Comparison of ENCODE assay signal across 8 cellular contexts in genomic region chr3:98901465-98902174, GRCh38. TPM values are rescaled to one million over a fixed set of nuclear protein-coding genes. Genes with fewer than 3 reads are reported as not detected.
DNase-seq lines count a peak whose midpoint lies in the region; ATAC-seq and TF ChIP-seq lines count a peak whose summit lies in the region.

TSS of gene DCBLD2 (minus strand) at chr3:98901695. CDS start at chr3:98901326, 369 bp downstream.

- H3K9me3 ChIP-seq in breast epithelium (no peaks in the 10 kb centered on the region), iPS-15b (ENCODE audit: control insufficient read depth, insufficient read depth, low read length) (no peaks in the 10 kb centered on the region)

- DNase-seq in NCI-H2107 (lab: John Stamatoyannopoulos, UW) (peak; percentile 96), breast epithelium (ENCODE audit: low spot score in 2 of 2) (peak; percentile 97), skeletal muscle cell (ENCODE audit: low read depth) (peak; percentile 99)

- peak; percentile 16 for TF ChIP-seq POLR2A in breast epithelium (IDR thresholded peaks at IDR 0.05)

- intact Hi-C loops in breast epithelium (cut with DNase I; ENCODE audit: low total_unique reads): no loop called here

- H3K4me1 ChIP-seq in breast epithelium: no peaks in the 10 kb centered on the region
- peaks cover 3% of the 10 kb centered on the region for H3K4me1 ChIP-seq in iPS-15b (ENCODE audit: control insufficient read depth, insufficient read depth, low read length)

- ATAC-seq in GM18520 (IDR thresholded peaks at IDR 0.05; ENCODE audit: unreplicated experiment) (peak; percentile 100), HG03064 (IDR thresholded peaks at IDR 0.05; ENCODE audit: low read depth, unreplicated experiment) (peak; percentile 100)

- H3K36me3 ChIP-seq in breast epithelium: no peaks in the 10 kb centered on the region
- H3K36me3 ChIP-seq in iPS-15b (ENCODE audit: control insufficient read depth, insufficient read depth, low read length): no peaks in the 10 kb centered on the region

- peak within 1 kb of the TSS; percentile 94 to 98 (median 95) for H3K4me3 ChIP-seq in breast epithelium
- H3K4me3 ChIP-seq in iPS-15b (ENCODE audit: low read depth, low read length): peak within 1 kb of the TSS; percentile 80
- H3K4me3 ChIP-seq in skeletal muscle cell (ENCODE audit: low read depth, low read length): peak within 1 kb of the TSS; percentile 95

- H3K27ac ChIP-seq in 22Rv1: peak within 1 kb of the TSS; percentile 73
- H3K27ac ChIP-seq in VCaP: peak within 1 kb of the TSS; percentile 83
- peak within 1 kb of the TSS; percentile 89 to 91 for H3K27ac ChIP-seq in breast epithelium

- TF ChIP-seq CTCF in 22Rv1 (IDR thresholded peaks at IDR 0.05) (no peak), VCaP (conservative IDR thresholded peaks at IDR 0.05) (no peak), breast epithelium (IDR thresholded peaks at IDR 0.05) (no peak)

- peak within 1 kb of the TSS; percentile 70 for H3K9ac ChIP-seq in iPS-15b (ENCODE audit: low read depth, low read length)

- H3K27me3 ChIP-seq in breast epithelium (no peaks in the 10 kb centered on the region), iPS-15b (ENCODE audit: control insufficient read depth, insufficient read depth, low read length) (no peaks in the 10 kb centered on the region)

RNA-seq across cellular contexts. Expression of gene DCBLD2, which starts in this region (rescaled TPM):
- 10 to 100 TPM; 27.2 to 46.7 (median 29.6) TPM for total RNA-seq in breast epithelium

Comparison
In these comparisons a context has a peak if more than half of its experiments do, and no peak if none do; other contexts are left out.
1. Peak in every context shown above with its lines: DNase-seq, ATAC-seq, H3K4me3 ChIP-seq and H3K27ac ChIP-seq.